In genomic region chr12:21773799-21774198, GRCh38 we compare ENCODE assay signal across 13 cellular contexts. TPM values are rescaled to one million over a fixed set of nuclear protein-coding genes. Genes with fewer than 3 reads are reported as not detected.
DNase-seq lines count a peak whose midpoint lies in the region; ATAC-seq, FAIRE-seq and TF ChIP-seq lines count a peak whose summit lies in the region.
"Had no signal": no experiment of that assay in that cellular context is flagged by ENCODE, and none has a peak within 500 bp of the region (broad histone marks: within the 10 kb centered on the region; RNA-seq: fewer than 3 reads in every experiment).

No MANE protein-coding gene starts in this region.

- no peak for TF ChIP-seq RAD21 in A549 (conservative IDR thresholded peaks at IDR 0.05 in 1 of 2, IDR thresholded peaks at IDR 0.05 in 1 of 2)

- no peak for TF ChIP-seq CTCF in A549 (IDR thresholded peaks at IDR 0.05)
- no peak for TF ChIP-seq CTCF in esophagus squamous epithelium (IDR thresholded peaks at IDR 0.05)
- no peak for TF ChIP-seq CTCF in neural crest cell (conservative IDR thresholded peaks at IDR 0.05)

- H3K9me3 Mint-ChIP-seq in neural crest cell: no peaks in the 10 kb centered on the region
- H3K9me3 Mint-ChIP-seq: activated B cell treated with CpG ODN at 0.5 μM for 24 hours, IgD-negative memory B cell had no signal

- H3K4me1 Mint-ChIP-seq in neural crest cell: peaks cover 21% of the 10 kb centered on the region

- H3K27ac ChIP-seq in A549 (no peak overlapping the region), HUES48 (ENCODE audit: low read depth, low read length) (no peak overlapping the region), esophagus squamous epithelium (peak overlapping the region in 3 of 4 donors; percentile 81 to 85 (median 81))

- DNase-seq in A549 (ENCODE audit: low read depth in 1 of 2, low spot score in 1 of 2) (no peak), esophagus squamous epithelium (lab: John Stamatoyannopoulos, UW) (no peak), neural crest cell (ENCODE audit: low read depth, low spot score) (no peak), NCI-H774 (lab: John Stamatoyannopoulos, UW) (no peak), Kasumi-1 (lab: John Stamatoyannopoulos, UW) (no peak), SW 1271 (lab: John Stamatoyannopoulos, UW) (no peak), NCI-H146 (lab: John Stamatoyannopoulos, UW) (no peak)
- DNase-seq: activated B cell treated with CpG ODN at 0.5 μM for 24 hours; amniotic stem cell; NK-92 treated with Interleukin-12 subunit alpha and Interleukin-12 subunit beta, amount 100 ng/mL, for 24 hours had no signal

- H3K4me3 ChIP-seq in A549: peak overlapping the region; percentile 62
- H3K4me3 ChIP-seq in HUES48 (ENCODE audit: low read depth, low read length): peak overlapping the region; percentile 72
- peak overlapping the region; percentile 24 to 73 (median 50) for H3K4me3 ChIP-seq in esophagus squamous epithelium

- TF ChIP-seq POLR2A in A549 (IDR thresholded peaks at IDR 0.05; ENCODE audit: low read length) (no peak), esophagus squamous epithelium (IDR thresholded peaks at IDR 0.05) (no peak)

- H3K27ac Mint-ChIP-seq in neural crest cell (ENCODE audit: unreplicated experiment): no peak overlapping the region
- H3K27ac Mint-ChIP-seq: activated B cell treated with CpG ODN at 0.5 μM for 24 hours, CD14-positive monocyte, IgD-negative memory B cell had no signal

- H3K9ac ChIP-seq in HUES48 (ENCODE audit: low read depth, low read length): no peak overlapping the region

- H3K4me3 Mint-ChIP-seq in neural crest cell: peak overlapping the region; percentile 74
- H3K4me3 Mint-ChIP-seq: activated B cell treated with CpG ODN at 0.5 μM for 24 hours, IgD-negative memory B cell had no signal

- H3K9me3 ChIP-seq in A549 (no peaks in the 10 kb centered on the region), HUES48 (ENCODE audit: control insufficient read depth, insufficient read depth, low read length) (no peaks in the 10 kb centered on the region), esophagus squamous epithelium (no peaks in the 10 kb centered on the region)

- no peak for FAIRE-seq in A549 (lab: Jason Lieb, UNC)

- POLR2A ChIA-PET in A549 (lab: Yijun Ruan, JAX): no interaction called here

- no peaks in the 10 kb centered on the region for H3K4me1 ChIP-seq in A549
- peaks cover 10% of the 10 kb centered on the region for H3K4me1 ChIP-seq in HUES48 (ENCODE audit: control insufficient read depth, insufficient read depth, low read length)
- peaks cover 0 to 17% (median 7%) of the 10 kb centered on the region in 3 donors for H3K4me1 ChIP-seq in esophagus squamous epithelium

- H3K27me3 ChIP-seq in HUES48 (ENCODE audit: control insufficient read depth, insufficient read depth, low read length) (peaks cover 44% of the 10 kb centered on the region), esophagus squamous epithelium (peaks cover 0 to 32% (median 0%) of the 10 kb centered on the region in 4 donors)

- WGBS in A549 (ENCODE audit: missing lambda C conversion rate): 78% methylated on average over 10 of the region's 10 CpGs
- WGBS in esophagus squamous epithelium, 2 donors: 19 to 26% methylated on average over 10 of the region's 10 CpGs

- intact Hi-C loops in esophagus squamous epithelium (cut with DNase I): no loop called here

- peaks cover 48% of the 10 kb centered on the region for H3K27me3 Mint-ChIP-seq in neural crest cell (ENCODE audit: low read depth)

- ATAC-seq in A549: no peak

- TF ChIP-seq EP300 in A549 (IDR thresholded peaks at IDR 0.05): no peak

- peak overlapping the region; percentile 90 for H3K4me2 ChIP-seq in A549

- H3K36me3 ChIP-seq in HUES48 (ENCODE audit: control insufficient read depth, insufficient read depth, low read length) (no peaks in the 10 kb centered on the region), esophagus squamous epithelium (no peaks in the 10 kb centered on the region)

- CTCF ChIA-PET in A549 (lab: Yijun Ruan, JAX): interaction anchor here (0.6 kb wide), 1 partner anchor 1942 kb away, joined by 3 read pairs; no protein-coding TSS in a partner anchor

- peaks cover 2% of the 10 kb centered on the region for H3K36me3 Mint-ChIP-seq in neural crest cell (ENCODE audit: low read depth)
- H3K36me3 Mint-ChIP-seq: CD14-positive monocyte, IgD-negative memory B cell had no signal

TF ChIP-seq in A549, 52 proteins besides CTCF, POLR2A, EP300 and RAD21 (continues in another document):
- TF ChIP-seq ESRRA (IDR thresholded peaks at IDR 0.05; ENCODE audit: borderline replicate concordance, low read length) (no peak), BCL3 (IDR thresholded peaks at IDR 0.05) (no peak), FOXS1 (CRISPR knock-in tag; IDR thresholded peaks at IDR 0.05) (no peak), FOSB (CRISPR knock-in tag; IDR thresholded peaks at IDR 0.05) (no peak), REST (IDR thresholded peaks at IDR 0.05) (no peak), GATA3 (IDR thresholded peaks at IDR 0.05; ENCODE audit: borderline replicate concordance) (no peak), TP53 (CRISPR knock-in tag; IDR thresholded peaks at IDR 0.05) (no peak), KDM5A (IDR thresholded peaks at IDR 0.05) (no peak), FOSL2 (IDR thresholded peaks at IDR 0.05) (no peak), FOSL2 (CRISPR knock-in tag; IDR thresholded peaks at IDR 0.05) (no peak), NFE2L2 (conservative IDR thresholded peaks at IDR 0.05; ENCODE audit: low read length) (no peak), SMC3 (IDR thresholded peaks at IDR 0.05) (no peak), RFX5 (IDR thresholded peaks at IDR 0.05) (no peak), NPAS2 (CRISPR knock-in tag; IDR thresholded peaks at IDR 0.05; ENCODE audit: borderline replicate concordance) (no peak), PHF8 (IDR thresholded peaks at IDR 0.05; ENCODE audit: borderline replicate concordance, low read depth) (no peak), POLR2AphosphoS2 (conservative IDR thresholded peaks at IDR 0.05; ENCODE audit: low read length) (no peak), JUNB (IDR thresholded peaks at IDR 0.05) (no peak), HEYL (CRISPR knock-in tag; IDR thresholded peaks at IDR 0.05) (no peak)
- TF ChIP-seq, protein P1, sequence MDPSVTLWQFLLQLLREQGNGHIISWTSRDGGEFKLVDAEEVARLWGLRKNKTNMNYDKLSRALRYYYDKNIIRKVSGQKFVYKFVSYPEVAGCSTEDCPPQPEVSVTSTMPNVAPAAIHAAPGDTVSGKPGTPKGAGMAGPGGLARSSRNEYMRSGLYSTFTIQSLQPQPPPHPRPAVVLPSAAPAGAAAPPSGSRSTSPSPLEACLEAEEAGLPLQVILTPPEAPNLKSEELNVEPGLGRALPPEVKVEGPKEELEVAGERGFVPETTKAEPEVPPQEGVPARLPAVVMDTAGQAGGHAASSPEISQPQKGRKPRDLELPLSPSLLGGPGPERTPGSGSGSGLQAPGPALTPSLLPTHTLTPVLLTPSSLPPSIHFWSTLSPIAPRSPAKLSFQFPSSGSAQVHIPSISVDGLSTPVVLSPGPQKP (IDR thresholded peaks at IDR 0.05; ENCODE audit: low read depth, low read length): no peak
- TF ChIP-seq, protein P2, sequence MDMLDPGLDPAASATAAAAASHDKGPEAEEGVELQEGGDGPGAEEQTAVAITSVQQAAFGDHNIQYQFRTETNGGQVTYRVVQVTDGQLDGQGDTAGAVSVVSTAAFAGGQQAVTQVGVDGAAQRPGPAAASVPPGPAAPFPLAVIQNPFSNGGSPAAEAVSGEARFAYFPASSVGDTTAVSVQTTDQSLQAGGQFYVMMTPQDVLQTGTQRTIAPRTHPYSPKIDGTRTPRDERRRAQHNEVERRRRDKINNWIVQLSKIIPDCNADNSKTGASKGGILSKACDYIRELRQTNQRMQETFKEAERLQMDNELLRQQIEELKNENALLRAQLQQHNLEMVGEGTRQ (IDR thresholded peaks at IDR 0.05): no peak

RNA-seq across cellular contexts. Expression of gene KCNJ8, which starts 0.7 kb away (rescaled TPM):
- polyA plus RNA-seq in A549 (2011; rRNA removed) (0.67 and 0.73 TPM in 2 replicates), A549 (2017; fragmentation: RNase III; extraction: RNeasy Plus Mini Kit Qiagen cat#74134 plus additional on column Dnase treatment) (0.60 to 0.79 TPM (median 0.68 TPM) in 3 replicates)
- polyA plus RNA-seq in A549 (2012; cell fraction: cytosol; rRNA removed): 0.38 and 0.39 TPM in 2 replicates
- 0.17 and 0.32 TPM in 2 replicates for polyA plus RNA-seq in A549 (2012; cell fraction: nucleus; rRNA removed)
- polyA minus RNA-seq in A549 (2011; rRNA and poly(A)+ RNA removed): 0.39 and 0.54 TPM in 2 replicates
- total RNA-seq in esophagus squamous epithelium (1 to 10 TPM; 1.1 to 6.5 (median 3.1) TPM), neural crest cell (4.0 and 4.6 TPM in 2 replicates)
- total RNA-seq: activated B cell treated with CpG ODN at 0.5 μM for 24 hours had no signal
- polyA plus RNA-seq: CD14-positive monocyte, IgD-negative memory B cell had no signal

Comparison
In these comparisons a context has a peak if more than half of its experiments do, and no peak if none do; other contexts are left out.
1. H3K27ac ChIP-seq: peak in esophagus squamous epithelium (3 of 4); none in A549 (0 of 2) and HUES48 (single experiment).
2. Peak in every context shown above with its lines, with median percentiles within 50 percentile points of each other: H3K4me3 ChIP-seq.